ENCODE assay signal across 28 cellular contexts in genomic region chr6:143183735-143184134, GRCh38.
DNase-seq lines count a peak whose midpoint lies in the region; TF ChIP-seq lines count a peak whose summit lies in the region.
"Had no signal": no experiment of that assay in that cellular context is flagged by ENCODE, and none has a peak within 500 bp of the region (broad histone marks: within the 10 kb centered on the region; RNA-seq: fewer than 3 reads in every experiment).

No MANE protein-coding gene starts in this region.

- no peak overlapping the region for H3K4me3 Mint-ChIP-seq in Calu3 (ENCODE audit: low read depth, unreplicated experiment)
- H3K4me3 Mint-ChIP-seq in osteocyte (ENCODE audit: unreplicated experiment) = no peak overlapping the region
- H3K4me3 Mint-ChIP-seq: activated CD8-positive, alpha-beta T cell treated with anti-CD3 and anti-CD28 coated beads for 36 hours; activated naive CD4-positive, alpha-beta T cell treated with anti-CD3 and anti-CD28 coated beads, Interleukin-2, amount 10 ng/mL, durations not matched to agents 7 days and 5 days; H9; naive thymus-derived CD8-positive, alpha-beta T cell; stimulated activated effector memory CD8-positive, alpha-beta T cell treated with anti-CD3 and anti-CD28 coated beads, Interleukin-12 subunit alpha, Interleukin-12 subunit beta, amount 100 ng/mL, for 72 hours had no signal

- H3K36me3 Mint-ChIP-seq in Calu3 (ENCODE audit: insufficient read depth, unreplicated experiment) (no peaks in the 10 kb centered on the region), osteocyte (ENCODE audit: unreplicated experiment) (peaks cover 7% of the 10 kb centered on the region)
- H3K36me3 Mint-ChIP-seq: activated naive CD4-positive, alpha-beta T cell treated with anti-CD3 and anti-CD28 coated beads, Interleukin-2, amount 10 ng/mL, durations not matched to agents 7 days and 5 days; stimulated activated effector memory CD8-positive, alpha-beta T cell treated with anti-CD3 and anti-CD28 coated beads, Interleukin-12 subunit alpha, Interleukin-12 subunit beta, amount 100 ng/mL, for 72 hours had no signal

- no TSS peak for BruUV-seq in Calu3 (replicated peaks; lab: Mats Ljungman, UMichigan)

- H3K27ac Mint-ChIP-seq in Calu3 (ENCODE audit: unreplicated experiment) = no peak overlapping the region
- H3K27ac Mint-ChIP-seq in osteocyte (ENCODE audit: unreplicated experiment) = no peak overlapping the region
- H3K27ac Mint-ChIP-seq: activated CD8-positive, alpha-beta T cell treated with anti-CD3 and anti-CD28 coated beads for 36 hours; activated naive CD4-positive, alpha-beta T cell treated with anti-CD3 and anti-CD28 coated beads, Interleukin-2, amount 10 ng/mL, durations not matched to agents 7 days and 5 days; naive thymus-derived CD8-positive, alpha-beta T cell; stimulated activated effector memory CD8-positive, alpha-beta T cell treated with anti-CD3 and anti-CD28 coated beads, Interleukin-12 subunit alpha, Interleukin-12 subunit beta, amount 100 ng/mL, for 72 hours had no signal

- H3K9me3 Mint-ChIP-seq in Calu3 (ENCODE audit: low read depth, unreplicated experiment) (no peaks in the 10 kb centered on the region), osteocyte (ENCODE audit: unreplicated experiment) (no peaks in the 10 kb centered on the region)
- H3K9me3 Mint-ChIP-seq: activated CD8-positive, alpha-beta T cell treated with anti-CD3 and anti-CD28 coated beads for 36 hours; activated naive CD4-positive, alpha-beta T cell treated with anti-CD3 and anti-CD28 coated beads, Interleukin-2, amount 10 ng/mL, durations not matched to agents 7 days and 5 days; H9; naive thymus-derived CD8-positive, alpha-beta T cell; stimulated activated effector memory CD8-positive, alpha-beta T cell treated with anti-CD3 and anti-CD28 coated beads, Interleukin-12 subunit alpha, Interleukin-12 subunit beta, amount 100 ng/mL, for 72 hours had no signal

- intact Hi-C loops in Calu3 (cut with micrococcal nuclease; ENCODE audit: unreplicated experiment) = no loop called here

- no peak for TF ChIP-seq CTCF in Calu3 (IDR thresholded peaks at IDR 0.05; ENCODE audit: unreplicated experiment)
- no peak for TF ChIP-seq CTCF in epithelial cell of esophagus (IDR thresholded peaks at IDR 0.05; ENCODE audit: insufficient read depth, low read depth, low read length, missing control alignments)
- TF ChIP-seq CTCF in osteocyte (IDR thresholded peaks at IDR 0.05) = no peak
- TF ChIP-seq CTCF in GM13977 (IDR thresholded peaks at IDR 0.05; ENCODE audit: extremely low read depth, insufficient read depth, missing control alignments) = no peak

- H3K4me3 ChIP-seq in epithelial cell of esophagus (ENCODE audit: low read length) = no peak overlapping the region
- H3K4me3 ChIP-seq: adrenal gland; BLaER1 treated with 17β-estradiol and CSF1 and Interleukin-3, amounts not matched to agents 10 nM and 100 nM; colonic mucosa; lower lobe of right lung; Peyer's patch; psoas muscle had no signal

- CTCF ChIA-PET in Calu3 (lab: Charles Lee) = no interaction called here

- DNase-seq in Calu3 = peak; percentile 2
- peak; percentile 53 for DNase-seq in DMS79 treated with DMSO at 0.1 percent for 48 hours (lab: John Stamatoyannopoulos, UW)
- peak; percentile 47 for DNase-seq in RPMI7951 (ENCODE audit: low read depth)
- DNase-seq in epithelial cell of esophagus (ENCODE audit: low read depth) = peak; percentile 10
- no peak for DNase-seq in OCI-M2 (lab: John Stamatoyannopoulos, UW; ENCODE audit: unreplicated experiment)
- no peak for DNase-seq in osteocyte (ENCODE audit: extremely low spot score, unreplicated experiment)
- no peak for DNase-seq in GM13977 (ENCODE audit: low spot score)
- DNase-seq: activated CD8-positive, alpha-beta T cell treated with anti-CD3 and anti-CD28 coated beads for 36 hours; activated naive CD4-positive, alpha-beta T cell treated with anti-CD3 and anti-CD28 coated beads, Interleukin-2, amount 10 ng/mL, durations not matched to agents 7 days and 5 days; adrenal gland; colonic mucosa; DMS153; effector memory CD4-positive, alpha-beta T cell; H9; head of caudate nucleus; islet precursor cell; lower lobe of right lung; naive thymus-derived CD8-positive, alpha-beta T cell; NCI-H1436 treated with DMSO at 0.1 percent for 48 hours; Peyer's patch; psoas muscle; SIG-M5; stimulated activated CD4-positive, alpha-beta T cell treated with anti-CD3 and anti-CD28 coated beads, Interleukin-15, amount 100 ng/mL, for 24 hours; SW 1271; T-helper 9 cell; trophoblast cell had no signal

- H3K27me3 Mint-ChIP-seq in Calu3 (ENCODE audit: unreplicated experiment) = no peaks in the 10 kb centered on the region
- no peaks in the 10 kb centered on the region for H3K27me3 Mint-ChIP-seq in osteocyte (ENCODE audit: unreplicated experiment)
- H3K27me3 Mint-ChIP-seq: activated CD8-positive, alpha-beta T cell treated with anti-CD3 and anti-CD28 coated beads for 36 hours; activated naive CD4-positive, alpha-beta T cell treated with anti-CD3 and anti-CD28 coated beads, Interleukin-2, amount 10 ng/mL, durations not matched to agents 7 days and 5 days had no signal

- H3K4me1 Mint-ChIP-seq in Calu3 (ENCODE audit: low read depth, unreplicated experiment) (no peaks in the 10 kb centered on the region), osteocyte (ENCODE audit: unreplicated experiment) (peaks cover 63% of the 10 kb centered on the region)
- H3K4me1 Mint-ChIP-seq: activated naive CD4-positive, alpha-beta T cell treated with anti-CD3 and anti-CD28 coated beads, Interleukin-2, amount 10 ng/mL, durations not matched to agents 7 days and 5 days; stimulated activated effector memory CD8-positive, alpha-beta T cell treated with anti-CD3 and anti-CD28 coated beads, Interleukin-12 subunit alpha, Interleukin-12 subunit beta, amount 100 ng/mL, for 72 hours had no signal

- in situ Hi-C loops in GM13977 (cut with MboI; ENCODE audit: low pct_unique_long_range_greater_than_20kb, low sequenced_read_pairs, unreplicated experiment) = no loop called here

Comparison
In these comparisons a context has a peak if more than half of its experiments do, and no peak if none do; other contexts are left out.
1. DNase-seq: peak in Calu3 (single experiment), DMS79 treated with DMSO at 0.1 percent for 48 hours (single experiment), RPMI7951 (single experiment) and epithelial cell of esophagus (single experiment); none in OCI-M2 (single experiment), osteocyte (single experiment) and GM13977 (single experiment).